10 cellular contexts compared by ENCODE assay signal in the genomic region with DNA sequence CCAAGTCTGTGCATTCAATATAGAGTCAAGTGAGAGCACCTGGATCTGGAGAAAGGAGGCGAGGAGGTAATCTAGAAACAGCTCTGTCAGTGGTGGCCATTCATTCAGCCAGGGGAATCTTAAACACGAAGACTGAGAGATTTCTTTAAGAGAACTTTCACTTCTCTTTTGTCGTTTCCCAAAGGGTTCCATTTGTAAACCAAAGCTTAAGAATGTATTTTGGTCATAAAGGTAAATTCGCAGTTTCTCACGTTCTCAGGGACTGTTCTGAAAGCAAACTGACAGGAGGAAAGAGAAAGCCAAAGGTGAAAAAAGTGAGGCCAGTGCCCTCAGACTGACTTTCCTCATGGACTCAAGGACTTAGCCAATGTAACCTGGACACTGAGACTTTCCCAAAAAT.
DNase-seq lines count a peak whose midpoint lies in the region; ATAC-seq lines count a peak whose summit lies in the region.
"Had no signal": no experiment of that assay in that cellular context is flagged by ENCODE, and none has a peak within 500 bp of the region (broad histone marks: within the 10 kb centered on the region; RNA-seq: fewer than 3 reads in every experiment).

No MANE protein-coding gene starts in this region.

- peaks cover 0 to 9% (median 2%) of the 10 kb centered on the region in 7 donors for H3K9me3 Mint-ChIP-seq in naive B cell

- peak overlapping the region in 4 of 6 donors; percentile 60 to 88 (median 78) for H3K27ac Mint-ChIP-seq in naive B cell
- H3K27ac Mint-ChIP-seq: natural killer cell treated with Interleukin-12 subunit alpha and Interleukin-12 subunit beta and Interleukin-15 and Interleukin-18, amount 100 ng/mL, for 72 hours had no signal

- H3K27me3 Mint-ChIP-seq in naive B cell = no peaks in the 10 kb centered on the region
- H3K27me3 Mint-ChIP-seq: natural killer cell treated with Interleukin-12 subunit alpha and Interleukin-12 subunit beta and Interleukin-15 and Interleukin-18, amount 100 ng/mL, for 72 hours had no signal

- ATAC-seq in GM18870 (IDR thresholded peaks at IDR 0.05; ENCODE audit: unreplicated experiment) = peak; percentile 87
- ATAC-seq in GM21717 (IDR thresholded peaks at IDR 0.05; ENCODE audit: unreplicated experiment) = peak; percentile 86
- ATAC-seq in HG03139 (IDR thresholded peaks at IDR 0.05; ENCODE audit: unreplicated experiment) = peak; percentile 80
- ATAC-seq in naive B cell (ENCODE audit: low read depth in 2 of 2) = peak; percentile 71 to 77
- ATAC-seq: natural killer cell treated with Interleukin-12 subunit alpha and Interleukin-12 subunit beta and Interleukin-15 and Interleukin-18, amount 100 ng/mL, for 72 hours had no signal

- DNase-seq in naive B cell = peak; percentile 18
- no peak for DNase-seq in kidney glomerular epithelial cell (lab: John Stamatoyannopoulos, UW)
- DNase-seq in AML-193 (lab: John Stamatoyannopoulos, UW) = no peak
- DNase-seq in NCI-H2227 treated with DMSO at 0.1 percent for 48 hours (lab: John Stamatoyannopoulos, UW) = no peak
- no peak for DNase-seq in AG08395 (ENCODE audit: low spot score)
- DNase-seq: T-helper 2 cell had no signal

- peak overlapping the region in 5 of 8 donors; percentile 21 to 76 (median 44) for H3K4me3 Mint-ChIP-seq in naive B cell
- H3K4me3 Mint-ChIP-seq: natural killer cell treated with Interleukin-12 subunit alpha and Interleukin-12 subunit beta and Interleukin-15 and Interleukin-18, amount 100 ng/mL, for 72 hours had no signal

- peaks cover 0 to 3% of the 10 kb centered on the region in 2 donors for H3K36me3 Mint-ChIP-seq in naive B cell
- H3K36me3 Mint-ChIP-seq: natural killer cell treated with Interleukin-12 subunit alpha and Interleukin-12 subunit beta and Interleukin-15 and Interleukin-18, amount 100 ng/mL, for 72 hours had no signal

- peaks cover 15 to 34% (median 30%) of the 10 kb centered on the region in 3 donors for H3K4me1 Mint-ChIP-seq in naive B cell
